Comparison of ENCODE assay signal across 1 cellular context in genomic region chr2:43880952-43881351, GRCh38.
TF ChIP-seq lines count a peak whose summit lies in the region.

No MANE protein-coding gene starts in this region.

TF ChIP-seq in K562, 482 proteins besides CTCF, POLR2A, EP300 and RAD21:
- TF ChIP-seq PKNOX1 (IDR thresholded peaks at IDR 0.05) (peak; percentile 61), BHLHE40 (IDR thresholded peaks at IDR 0.05; ENCODE audit: low read length) (no peak)
